In the genomic region with DNA sequence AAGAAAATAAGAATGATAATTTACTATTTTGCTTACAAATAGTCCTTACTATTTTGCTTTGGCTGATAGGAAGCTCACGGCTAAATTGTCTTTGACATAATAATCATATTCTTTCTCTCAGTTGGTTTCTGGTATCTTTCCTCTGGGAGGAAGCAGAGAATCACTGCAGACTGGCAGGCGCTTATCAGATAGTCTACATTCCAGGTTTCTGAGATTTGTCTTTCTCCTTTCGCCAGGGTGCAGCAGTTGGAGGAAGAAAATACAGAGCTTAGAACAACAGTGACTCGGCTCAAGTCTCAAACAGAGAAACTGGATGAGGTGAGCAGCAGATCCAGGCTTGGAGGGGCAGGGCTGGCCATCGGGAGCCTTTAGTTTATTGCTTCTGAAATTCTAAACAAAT, we compare ENCODE assay signal across 27 cellular contexts.
DNase-seq lines count a peak whose midpoint lies in the region; ATAC-seq, FAIRE-seq and TF ChIP-seq lines count a peak whose summit lies in the region.
"Had no signal": no experiment of that assay in that cellular context is flagged by ENCODE, and none has a peak within 500 bp of the region (broad histone marks: within the 10 kb centered on the region; RNA-seq: fewer than 3 reads in every experiment).

No MANE protein-coding gene starts in this region.

- no peaks in the 10 kb centered on the region for H3K9me3 Mint-ChIP-seq in stimulated activated memory B cell treated with anti-CD40 and anti-IgM and Interleukin-4, amounts not matched to agents 10 μg/mL and 1 μg/mL and 100 μg/mL, for 72 hours
- H3K9me3 Mint-ChIP-seq in activated naive CD8-positive, alpha-beta T cell treated with anti-CD3 and anti-CD28 coated beads, Interleukin-2, amount 50 U/mL, for 24 hours: no peaks in the 10 kb centered on the region
- H3K9me3 Mint-ChIP-seq: activated naive CD8-positive, alpha-beta T cell treated with anti-CD3 and anti-CD28 coated beads for 36 hours; activated T-helper 2 cell treated with anti-CD3 and anti-CD28 coated beads, Interferon-gamma antibody, Interleukin-2, Interleukin-4, amounts not matched to agents 10 μg/mL and 5 μg/mL and 100 μg/mL, durations not matched to agents 14 hours and 24 hours and 36 hours; CD8-positive, alpha-beta memory T cell; neural progenitor cell had no signal

- CTCF ChIA-PET in K562 (lab: Yijun Ruan, JAX; ENCODE audit: low intra/inter-chr PET ratio): interaction anchor here (4.5 kb wide), 1 partner anchor 90 kb away, joined by 68 read pairs; no protein-coding TSS in a partner anchor

- H3K23ac ChIP-seq in mesendoderm (ENCODE audit: low read length): no peak overlapping the region

- H3K36me3 ChIP-seq in K562 (ENCODE audit: control insufficient read depth, insufficient read depth, low read length): 0 out of 3 replicates have a peak, but pooled peaks cover 8% of the 10 kb centered on the region
- no peaks in the 10 kb centered on the region for H3K36me3 ChIP-seq in mesendoderm (ENCODE audit: control insufficient read depth, insufficient read depth, low read length)
- H3K36me3 ChIP-seq: neural progenitor cell had no signal

- H3K9ac ChIP-seq in K562 (ENCODE audit: insufficient read depth in 1 of 2, low read depth in 2 of 2, low read length in 2 of 2) (no peak overlapping the region), mesendoderm (ENCODE audit: low read length) (no peak overlapping the region)
- H3K9ac ChIP-seq: neural progenitor cell had no signal

- no peaks in the 10 kb centered on the region for H3K27me3 Mint-ChIP-seq in stimulated activated memory B cell treated with anti-CD40 and anti-IgM and Interleukin-4, amounts not matched to agents 10 μg/mL and 1 μg/mL and 100 μg/mL, for 72 hours
- no peaks in the 10 kb centered on the region for H3K27me3 Mint-ChIP-seq in activated naive CD8-positive, alpha-beta T cell treated with anti-CD3 and anti-CD28 coated beads, Interleukin-2, amount 50 U/mL, for 24 hours
- H3K27me3 Mint-ChIP-seq: activated naive CD8-positive, alpha-beta T cell treated with anti-CD3 and anti-CD28 coated beads for 36 hours; CD8-positive, alpha-beta memory T cell had no signal

- H3K4me2 ChIP-seq in K562 (ENCODE audit: insufficient read depth, low read length) (no peak overlapping the region), mesendoderm (ENCODE audit: low read length) (no peak overlapping the region)
- H3K4me2 ChIP-seq: neural progenitor cell had no signal

- no peaks in the 10 kb centered on the region for H3K79me2 ChIP-seq in K562 (ENCODE audit: control insufficient read depth, insufficient read depth, low read length)
- H3K79me2 ChIP-seq in mesendoderm (ENCODE audit: control insufficient read depth, insufficient read depth, low read length): no peaks in the 10 kb centered on the region

- no peak overlapping the region for H3K4ac ChIP-seq in mesendoderm (ENCODE audit: low read depth, low read length)

- no peak overlapping the region for H2AFZ ChIP-seq in K562 (ENCODE audit: low read depth, low read length)
- H2AFZ ChIP-seq: neural progenitor cell had no signal

- H3K79me1 ChIP-seq in mesendoderm (ENCODE audit: low read length): no peaks in the 10 kb centered on the region

- no peak overlapping the region for H3K4me3 Mint-ChIP-seq in stimulated activated memory B cell treated with anti-CD40 and anti-IgM and Interleukin-4, amounts not matched to agents 10 μg/mL and 1 μg/mL and 100 μg/mL, for 72 hours
- no peak overlapping the region for H3K4me3 Mint-ChIP-seq in activated naive CD8-positive, alpha-beta T cell treated with anti-CD3 and anti-CD28 coated beads, Interleukin-2, amount 50 U/mL, for 24 hours
- H3K4me3 Mint-ChIP-seq: activated naive CD8-positive, alpha-beta T cell treated with anti-CD3 and anti-CD28 coated beads for 36 hours; CD8-positive, alpha-beta memory T cell; neural progenitor cell; WTC11 had no signal

- intact Hi-C loops in K562 (cut with micrococcal nuclease): no loop called here

- no peak for TF ChIP-seq POLR2A in K562 (conservative IDR thresholded peaks at IDR 0.05)

- FAIRE-seq in K562 (lab: Jason Lieb, UNC): no peak
- FAIRE-seq: H1 had no signal

- TF ChIP-seq RAD21 in K562 (CRISPR knock-in tag; conservative IDR thresholded peaks at IDR 0.05 in 1 of 2, IDR thresholded peaks at IDR 0.05 in 1 of 2): no peak

- no peak overlapping the region for H3K4me3 ChIP-seq in K562
- no peak overlapping the region for H3K4me3 ChIP-seq in mesendoderm (ENCODE audit: low read length)
- H3K4me3 ChIP-seq: lung, neural progenitor cell, psoas muscle, upper lobe of right lung had no signal

- 24% methylated on average over 5 of the region's 5 CpGs for WGBS in K562 (ENCODE audit: insufficient coverage, low coverage, missing lambda C conversion rate)
- no CpG with 5 or more reads among the region's 5 CpGs for WGBS in mesendoderm (ENCODE audit: extremely low coverage, insufficient coverage, low lambda C conversion rate)

- H3K4me1 ChIP-seq in K562 (replicated peaks in 1 of 2; ENCODE audit: control insufficient read depth in 2 of 2, insufficient read depth in 2 of 2, low read length in 2 of 2) (peaks cover 0 to 22% of the 10 kb centered on the region in 2 experiments; a peak in 2 of 5 replicates), mesendoderm (ENCODE audit: control insufficient read depth, low read depth, low read length) (no peaks in the 10 kb centered on the region)
- H3K4me1 ChIP-seq: neural progenitor cell, psoas muscle had no signal

- no peak overlapping the region for H2AK5ac ChIP-seq in mesendoderm (ENCODE audit: low read length)

- no peak for TF ChIP-seq CTCF in K562 (IDR thresholded peaks at IDR 0.05 in 2 of 3, conservative IDR thresholded peaks at IDR 0.05 in 1 of 3; ENCODE audit: insufficient read depth in 2 of 3, low read depth in 1 of 3, low read length in 3 of 3)

- H2BK15ac ChIP-seq in mesendoderm (replicated peaks; ENCODE audit: low read depth): no peak overlapping the region

- H4K5ac ChIP-seq in mesendoderm (ENCODE audit: low read length): no peak overlapping the region

- H3K27me3 ChIP-seq in K562 (ENCODE audit: control insufficient read depth in 2 of 2, insufficient read depth in 2 of 2, low read length in 2 of 2): no peaks in the 10 kb centered on the region
- H3K27me3 ChIP-seq in mesendoderm (ENCODE audit: insufficient read depth, low read length, poor library complexity): no peaks in the 10 kb centered on the region
- H3K27me3 ChIP-seq: neural progenitor cell, upper lobe of right lung had no signal

- no peak for ATAC-seq in K562
- ATAC-seq in stimulated activated memory B cell treated with anti-CD40 and anti-IgM and Interleukin-4, amounts not matched to agents 10 μg/mL and 1 μg/mL and 100 μg/mL, for 72 hours: no peak
- no peak for ATAC-seq in activated naive CD8-positive, alpha-beta T cell treated with anti-CD3 and anti-CD28 coated beads, Interleukin-2, amount 50 U/mL, for 24 hours
- ATAC-seq: psoas muscle, upper lobe of right lung, WTC11 had no signal

- no TSS peak for BruUV-seq in K562 (replicated peaks; lab: Mats Ljungman, UMichigan)

- H2BK120ac ChIP-seq in mesendoderm (ENCODE audit: low read depth, low read length): no peak overlapping the region

- no peaks in the 10 kb centered on the region for H3K9me1 ChIP-seq in K562 (ENCODE audit: control insufficient read depth, insufficient read depth, low read length)

- H4K8ac ChIP-seq in mesendoderm (ENCODE audit: low read depth, low read length): no peak overlapping the region

- no peak overlapping the region for H3K18ac ChIP-seq in mesendoderm (ENCODE audit: low read length)

- H3K56ac ChIP-seq in mesendoderm (ENCODE audit: low read length): no peak overlapping the region

- H3K4me1 Mint-ChIP-seq in stimulated activated memory B cell treated with anti-CD40 and anti-IgM and Interleukin-4, amounts not matched to agents 10 μg/mL and 1 μg/mL and 100 μg/mL, for 72 hours: peaks cover 6% of the 10 kb centered on the region
- H3K4me1 Mint-ChIP-seq in activated naive CD8-positive, alpha-beta T cell treated with anti-CD3 and anti-CD28 coated beads, Interleukin-2, amount 50 U/mL, for 24 hours: no peaks in the 10 kb centered on the region
- H3K4me1 Mint-ChIP-seq: activated naive CD8-positive, alpha-beta T cell treated with anti-CD3 and anti-CD28 coated beads for 36 hours; WTC11 had no signal

- no peaks in the 10 kb centered on the region for H3K9me3 ChIP-seq in K562 (replicated peaks; ENCODE audit: control insufficient read depth, insufficient read depth, low read depth, low read length)
- H3K9me3 ChIP-seq: psoas muscle, upper lobe of right lung had no signal

- H2BK5ac ChIP-seq in mesendoderm (ENCODE audit: low read length): no peak overlapping the region

- in situ Hi-C loops in K562 (cut with MboI): loop anchor here (5.0 kb wide), 1 partner anchor 85 kb away; no protein-coding TSS in a partner anchor

- POLR2A ChIA-PET in K562 (lab: Yijun Ruan, JAX): interaction anchor here (1.4 kb wide), 1 partner anchor 72 kb away, joined by 3 read pairs; no protein-coding TSS in a partner anchor

- peaks cover 14% of the 10 kb centered on the region for H4K20me1 ChIP-seq in K562 (replicated peaks; ENCODE audit: control insufficient read depth, insufficient read depth, low read length)

- H3K36me3 Mint-ChIP-seq in stimulated activated memory B cell treated with anti-CD40 and anti-IgM and Interleukin-4, amounts not matched to agents 10 μg/mL and 1 μg/mL and 100 μg/mL, for 72 hours: peaks cover 51% of the 10 kb centered on the region
- peaks cover 19% of the 10 kb centered on the region for H3K36me3 Mint-ChIP-seq in activated naive CD8-positive, alpha-beta T cell treated with anti-CD3 and anti-CD28 coated beads, Interleukin-2, amount 50 U/mL, for 24 hours (ENCODE audit: low read depth)
- H3K36me3 Mint-ChIP-seq: neural progenitor cell had no signal

- no peak for TF ChIP-seq EP300 in K562 (IDR thresholded peaks at IDR 0.05; ENCODE audit: low read length)

- H3K27ac Mint-ChIP-seq in stimulated activated memory B cell treated with anti-CD40 and anti-IgM and Interleukin-4, amounts not matched to agents 10 μg/mL and 1 μg/mL and 100 μg/mL, for 72 hours: no peak overlapping the region
- H3K27ac Mint-ChIP-seq in activated naive CD8-positive, alpha-beta T cell treated with anti-CD3 and anti-CD28 coated beads, Interleukin-2, amount 50 U/mL, for 24 hours: no peak overlapping the region
- H3K27ac Mint-ChIP-seq: activated naive CD8-positive, alpha-beta T cell treated with anti-CD3 and anti-CD28 coated beads for 36 hours; activated T-helper 2 cell treated with anti-CD3 and anti-CD28 coated beads, Interferon-gamma antibody, Interleukin-2, Interleukin-4, amounts not matched to agents 10 μg/mL and 5 μg/mL and 100 μg/mL, durations not matched to agents 14 hours and 24 hours and 36 hours; CD8-positive, alpha-beta memory T cell; neural progenitor cell; WTC11 had no signal

- H3K27ac ChIP-seq in K562 (ENCODE audit: extremely low read depth, low read depth, low read length): no peak overlapping the region
- H3K27ac ChIP-seq in mesendoderm (ENCODE audit: low read depth, low read length): no peak overlapping the region
- H3K27ac ChIP-seq: neural progenitor cell, psoas muscle, upper lobe of right lung had no signal

- DNase-seq in A172 (ENCODE audit: low spot score) (peak; percentile 45), NCI-H226 (peak; percentile 74), K562 (ENCODE audit: extremely low read depth in 1 of 4, low spot score in 3 of 4) (no peak), iris pigment epithelial cell (ENCODE audit: low read depth) (peak; percentile 59), mesendoderm (no peak), NCI-H526 (lab: John Stamatoyannopoulos, UW) (no peak)
- no peak for DNase-seq in activated naive CD8-positive, alpha-beta T cell treated with anti-CD3 and anti-CD28 coated beads, Interleukin-2, amount 50 U/mL, for 24 hours
- DNase-seq: 8988T; activated CD4-positive, alpha-beta T cell treated with anti-CD3 and anti-CD28 coated beads, Interleukin-2, amount 50 U/mL, for 1 hour; activated naive CD8-positive, alpha-beta T cell treated with anti-CD3 and anti-CD28 coated beads for 36 hours; AML-193; CD8-positive, alpha-beta memory T cell; cortex of kidney; GDM1; Kasumi-1; NCI-H1092; NCI-H187; NCI-H774; psoas muscle; stimulated activated CD8-positive, alpha-beta memory T cell treated with anti-CD3 and anti-CD28 coated beads, Interleukin-4, amount 100 ng/mL, for 48 hours; upper lobe of right lung had no signal

Comparison
In these comparisons a context has a peak if more than half of its experiments do, and no peak if none do; other contexts are left out.
1. DNase-seq: peak in A172 (single experiment), NCI-H226 (single experiment) and iris pigment epithelial cell (single experiment); none in K562 (0 of 4), mesendoderm (single experiment), NCI-H526 (0 of 2) and activated naive CD8-positive, alpha-beta T cell treated with anti-CD3 and anti-CD28 coated beads, Interleukin-2, amount 50 U/mL, for 24 hours (single experiment).